Comparison of ENCODE assay signal across 26 cellular contexts in genomic region chr6:12898603-12899002, GRCh38.
A peak's percentile ranks its signal among the peaks of the same experiment; 100 is the strongest.
DNase-seq lines count a peak whose midpoint lies in the region; ATAC-seq, FAIRE-seq and TF ChIP-seq lines count a peak whose summit lies in the region.
"Had no signal": no experiment of that assay in that cellular context is flagged by ENCODE, and none has a peak within 500 bp of the region (broad histone marks: within the 10 kb centered on the region; RNA-seq: fewer than 3 reads in every experiment).

No MANE protein-coding gene starts in this region.

- H3K4me3 Mint-ChIP-seq in activated B cell treated with CpG ODN at 0.5 μM for 24 hours: no peak overlapping the region
- H3K4me3 Mint-ChIP-seq in chondrocyte (ENCODE audit: unreplicated experiment): no peak overlapping the region
- H3K4me3 Mint-ChIP-seq: CD14-positive monocyte; CD4-positive, alpha-beta T cell; CD8-positive, alpha-beta memory T cell had no signal

- H3K27ac Mint-ChIP-seq in activated B cell treated with CpG ODN at 0.5 μM for 24 hours (no peak overlapping the region), chondrocyte (ENCODE audit: unreplicated experiment) (no peak overlapping the region)
- H3K27ac Mint-ChIP-seq: CD4-positive, alpha-beta T cell; CD8-positive, alpha-beta memory T cell had no signal

- no peaks in the 10 kb centered on the region for H3K9me3 Mint-ChIP-seq in activated B cell treated with CpG ODN at 0.5 μM for 24 hours
- no peaks in the 10 kb centered on the region for H3K9me3 Mint-ChIP-seq in chondrocyte (ENCODE audit: low read depth)
- H3K9me3 Mint-ChIP-seq: CD4-positive, alpha-beta T cell had no signal

- H3K27me3 Mint-ChIP-seq in activated B cell treated with CpG ODN at 0.5 μM for 24 hours: peaks cover 26% of the 10 kb centered on the region
- H3K27me3 Mint-ChIP-seq in chondrocyte (ENCODE audit: low read depth): peaks cover 40% of the 10 kb centered on the region

- H3K36me3 ChIP-seq in small intestine (ENCODE audit: control insufficient read depth in 2 of 2, insufficient read depth in 2 of 2, low read length in 2 of 2): no peaks in the 10 kb centered on the region
- H3K36me3 ChIP-seq: BE2C; BLaER1 treated with 17β-estradiol and CSF1 and Interleukin-3, amounts not matched to agents 10 nM and 100 nM had no signal

- WGBS in small intestine, 3 donors: 73 to 88% (median 79%) methylated on average over 10 of the region's 10 CpGs

- POLR2A ChIA-PET in activated B cell treated with CpG ODN at 0.5 μM for 24 hours (lab: Charles Lee): no interaction called here

- DNase-seq in activated B cell treated with CpG ODN at 0.5 μM for 24 hours (no peak), small intestine (peak; percentile 11), chondrocyte (ENCODE audit: low spot score) (no peak), NCI-H146 (lab: John Stamatoyannopoulos, UW) (no peak)
- DNase-seq: 8988T; ACHN; AML-193; BE2C; CD4-positive, alpha-beta T cell; CD8-positive, alpha-beta memory T cell; DMS 273 treated with DMSO at 0.1 percent for 48 hours; DMS79; EL; GDM1; GM23248; H7; HCEC 1CT had no signal

- peaks cover 0 to 2% of the 10 kb centered on the region in 2 donors for H3K27me3 ChIP-seq in small intestine (ENCODE audit: control insufficient read depth in 2 of 2, insufficient read depth in 2 of 2, low read length in 2 of 2)
- H3K27me3 ChIP-seq: BE2C; BLaER1 treated with 17β-estradiol and CSF1 and Interleukin-3, amounts not matched to agents 10 nM and 100 nM had no signal

- CTCF ChIA-PET in activated B cell treated with CpG ODN at 0.5 μM for 24 hours (lab: Charles Lee): interaction anchor here (0.7 to 1.2 kb wide), 2 partner anchors 16 to 18 kb away, joined by 3 read pairs; no protein-coding TSS in a partner anchor

- H3K4me1 ChIP-seq in small intestine (ENCODE audit: control insufficient read depth in 2 of 2, insufficient read depth in 1 of 2, low read depth in 1 of 2, low read length in 1 of 2): peaks cover 3 to 5% of the 10 kb centered on the region in 2 donors
- H3K4me1 ChIP-seq: BE2C had no signal

- FAIRE-seq in small intestine (lab: Jason Lieb, UNC): no peak
- FAIRE-seq: A549, D721Med, GM12891, H1 had no signal

- no peak overlapping the region for H3K27ac ChIP-seq in small intestine (ENCODE audit: low read depth in 1 of 2, low read length in 1 of 2)
- H3K27ac ChIP-seq: A549; BLaER1 treated with 17β-estradiol and CSF1 and Interleukin-3, amounts not matched to agents 10 nM and 100 nM; GM23248 had no signal

- TF ChIP-seq CTCF in activated B cell treated with CpG ODN at 0.5 μM for 24 hours (IDR thresholded peaks at IDR 0.05): no peak
- TF ChIP-seq CTCF in chondrocyte (IDR thresholded peaks at IDR 0.05): no peak

- H3K36me3 Mint-ChIP-seq in activated B cell treated with CpG ODN at 0.5 μM for 24 hours (ENCODE audit: low read depth) (no peaks in the 10 kb centered on the region), chondrocyte (ENCODE audit: low read depth) (no peaks in the 10 kb centered on the region)
- H3K36me3 Mint-ChIP-seq: CD14-positive monocyte; CD8-positive, alpha-beta memory T cell had no signal

- H3K4me3 ChIP-seq in small intestine (ENCODE audit: low read depth in 1 of 2, low read length in 2 of 2): no peak overlapping the region
- H3K4me3 ChIP-seq: A549; BLaER1 treated with 17β-estradiol and CSF1 and Interleukin-3, amounts not matched to agents 10 nM and 100 nM; GM23248 had no signal

- no peaks in the 10 kb centered on the region for H3K9me3 ChIP-seq in small intestine (ENCODE audit: control insufficient read depth, low read depth)
- H3K9me3 ChIP-seq: A549; BE2C; BLaER1 treated with 17β-estradiol and CSF1 and Interleukin-3, amounts not matched to agents 10 nM and 100 nM had no signal

- H3K4me1 Mint-ChIP-seq in activated B cell treated with CpG ODN at 0.5 μM for 24 hours: peaks cover 2% of the 10 kb centered on the region
- peaks cover 5% of the 10 kb centered on the region for H3K4me1 Mint-ChIP-seq in chondrocyte (ENCODE audit: low read depth)
- H3K4me1 Mint-ChIP-seq: CD8-positive, alpha-beta memory T cell had no signal

- intact Hi-C loops in activated B cell treated with CpG ODN at 0.5 μM for 24 hours (cut with micrococcal nuclease): no loop called here

- peak; percentile 53 for ATAC-seq in GM18867 (IDR thresholded peaks at IDR 0.05; ENCODE audit: unreplicated experiment)
- ATAC-seq in activated B cell treated with CpG ODN at 0.5 μM for 24 hours (ENCODE audit: low read depth): peak; percentile 21
- no peak for ATAC-seq in GM18870 (IDR thresholded peaks at IDR 0.05; ENCODE audit: unreplicated experiment)
- no peak for ATAC-seq in GM18858 (IDR thresholded peaks at IDR 0.05; ENCODE audit: unreplicated experiment)
- ATAC-seq: A549 had no signal

Comparison
In these comparisons a context has a peak if more than half of its experiments do, and no peak if none do; other contexts are left out.
1. ATAC-seq: peak in GM18867 (single experiment) and activated B cell treated with CpG ODN at 0.5 μM for 24 hours (single experiment); none in GM18870 (single experiment) and GM18858 (single experiment).